In the genomic region with DNA sequence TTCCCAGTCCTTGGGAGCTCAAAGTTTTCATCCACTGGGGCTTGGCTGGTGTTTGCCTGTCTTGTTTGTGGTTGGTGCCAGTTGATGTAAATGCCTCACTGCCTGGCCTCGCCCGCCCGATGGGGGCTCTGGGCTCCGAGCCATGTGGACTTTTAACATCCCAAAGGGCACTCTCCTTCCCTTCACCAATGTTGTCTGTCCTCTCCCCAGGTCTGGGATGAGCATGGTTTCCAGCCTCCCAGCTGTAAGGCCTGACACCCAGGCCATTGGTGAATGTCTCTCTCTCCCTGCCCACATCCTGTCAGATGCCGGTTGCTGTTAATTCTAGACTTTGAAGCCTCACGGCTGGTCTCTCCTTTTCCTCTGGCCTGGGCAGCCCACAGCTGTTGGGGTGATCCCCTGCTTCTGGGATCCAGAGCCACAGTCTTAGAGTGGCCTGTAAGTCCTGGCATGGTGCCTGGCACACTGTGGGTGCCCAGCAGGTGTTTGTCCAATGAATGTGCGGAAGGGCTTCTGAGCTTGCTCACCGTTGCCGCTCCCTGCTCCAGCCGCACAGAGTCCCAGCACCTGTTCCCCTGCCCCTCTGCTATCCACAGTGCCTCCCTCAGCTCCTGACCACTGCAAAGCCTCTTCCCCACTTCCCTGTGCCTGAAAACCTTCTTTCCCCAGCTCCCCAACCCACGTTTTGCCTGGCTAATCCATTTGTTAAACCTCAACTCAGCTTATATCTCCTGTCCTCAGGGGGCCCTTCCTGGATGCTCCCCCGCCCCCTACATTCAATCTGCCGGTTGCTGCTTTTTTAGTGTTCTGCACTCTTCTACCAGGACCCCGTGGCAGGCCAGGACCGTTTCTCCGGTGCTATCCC, we compare ENCODE assay signal across 12 cellular contexts. TPM values are rescaled to one million over a fixed set of nuclear protein-coding genes. Genes with fewer than 3 reads are reported as not detected.
DNase-seq lines count a peak whose midpoint lies in the region; ATAC-seq, FAIRE-seq and TF ChIP-seq lines count a peak whose summit lies in the region.
"Had no signal": no experiment of that assay in that cellular context is flagged by ENCODE, and none has a peak within 500 bp of the region (broad histone marks: within the 10 kb centered on the region; RNA-seq: fewer than 3 reads in every experiment).

No MANE protein-coding gene starts in this region.

- TF ChIP-seq CTCF in foreskin keratinocyte (conservative IDR thresholded peaks at IDR 0.05) = no peak

- ATAC-seq in HG03571 (IDR thresholded peaks at IDR 0.05; ENCODE audit: unreplicated experiment) = no peak
- ATAC-seq in foreskin keratinocyte = no peak
- ATAC-seq in HG03432 (IDR thresholded peaks at IDR 0.05; ENCODE audit: unreplicated experiment) = no peak

- DNase-seq in GM12891 (ENCODE audit: insufficient read length, low spot score) (no peak), SW480 (ENCODE audit: low spot score) (peak; percentile 75), left kidney (ENCODE audit: low read depth, low spot score) (peak; percentile 27), foreskin keratinocyte (no peak), medulla oblongata (ENCODE audit: extremely low spot score) (no peak)
- DNase-seq: effector CD4-positive, alpha-beta T cell; EL; stimulated activated CD4-positive, alpha-beta T cell treated with anti-CD3 and anti-CD28 coated beads, Interleukin-2, amount 100 ng/mL, for 48 hours had no signal

- no peaks in the 10 kb centered on the region for H3K27me3 ChIP-seq in ACC112 (ENCODE audit: insufficient read depth, low read length)
- H3K27me3 ChIP-seq in foreskin keratinocyte = no peaks in the 10 kb centered on the region

- H3K36me3 ChIP-seq in ACC112 (ENCODE audit: insufficient read depth, low read length) = no peaks in the 10 kb centered on the region

- H3K79me2 ChIP-seq in ACC112 (ENCODE audit: control insufficient read depth, insufficient read depth, low read length, unreplicated experiment) = peaks cover 16% of the 10 kb centered on the region

- peaks cover 8% of the 10 kb centered on the region for H3K4me1 ChIP-seq in ACC112 (ENCODE audit: control insufficient read depth, insufficient read depth, low read length, unreplicated experiment)
- H3K4me1 ChIP-seq in foreskin keratinocyte = peaks cover 6% of the 10 kb centered on the region

- H3K27ac ChIP-seq in ACC112 (ENCODE audit: low read depth, low read length) = no peak overlapping the region
- H3K27ac ChIP-seq in foreskin keratinocyte = no peak overlapping the region

- no peak for TF ChIP-seq POLR2A in GM12891 (IDR thresholded peaks at IDR 0.05; ENCODE audit: low read depth, low read length)

- no peak overlapping the region for H3K4me3 ChIP-seq in ACC112 (ENCODE audit: low read depth, low read length)

- peak; percentile 23 for FAIRE-seq in GM12891 (lab: Jason Lieb, UNC)
- FAIRE-seq: keratinocyte had no signal

- H2AFZ ChIP-seq in ACC112 (ENCODE audit: low read length, unreplicated experiment) = peak overlapping the region; percentile 24

TF ChIP-seq in GM12891, 5 proteins besides CTCF, POLR2A, EP300 and RAD21:
- no peak for TF ChIP-seq TAF1 (IDR thresholded peaks at IDR 0.05; ENCODE audit: low read depth, low read length)
- no peak for TF ChIP-seq POLR2AphosphoS5 (IDR thresholded peaks at IDR 0.05; ENCODE audit: low read depth, low read length)
- no peak for TF ChIP-seq POU2F2 (IDR thresholded peaks at IDR 0.05; ENCODE audit: low read depth, low read length)
- TF ChIP-seq SPI1 (IDR thresholded peaks at IDR 0.05; ENCODE audit: low read depth, low read length) = no peak
- no peak for TF ChIP-seq PAX5 (IDR thresholded peaks at IDR 0.05; ENCODE audit: insufficient read depth, low read length, severe bottlenecking)

RNA-seq across cellular contexts. Expression of a gene that starts 3.3 kb away (rescaled TPM):
- 17.1 TPM for polyA plus RNA-seq in GM12891 (2012; ENCODE audit: low read depth, missing spikeins)
- total RNA-seq in foreskin keratinocyte = 35.7 and 41.1 TPM in 2 replicates
- polyA plus RNA-seq in foreskin keratinocyte = 27.5 and 32.8 TPM in 2 replicates

RNA-seq across cellular contexts. Expression of a gene that starts 46.1 kb away (rescaled TPM):
- polyA plus RNA-seq in GM12891 (2012; ENCODE audit: low read depth, missing spikeins) = 2.1 TPM
- 4.7 and 5.9 TPM in 2 replicates for total RNA-seq in foreskin keratinocyte
- 3.9 and 4.3 TPM in 2 replicates for polyA plus RNA-seq in foreskin keratinocyte

RNA-seq across cellular contexts. Expression of a gene that starts 46.4 kb away (rescaled TPM):
- 11.2 TPM for polyA plus RNA-seq in GM12891 (2012; ENCODE audit: low read depth, missing spikeins)
- 24.3 and 25.0 TPM in 2 replicates for total RNA-seq in foreskin keratinocyte
- polyA plus RNA-seq in foreskin keratinocyte = 16.5 and 17.7 TPM in 2 replicates

Comparison
In these comparisons a context has a peak if more than half of its experiments do, and no peak if none do; other contexts are left out.
1. DNase-seq: peak in SW480 (single experiment) and left kidney (single experiment); none in GM12891 (single experiment), foreskin keratinocyte (0 of 2) and medulla oblongata (single experiment).